Comparison of ENCODE assay signal across 11 cellular contexts in the genomic region with DNA sequence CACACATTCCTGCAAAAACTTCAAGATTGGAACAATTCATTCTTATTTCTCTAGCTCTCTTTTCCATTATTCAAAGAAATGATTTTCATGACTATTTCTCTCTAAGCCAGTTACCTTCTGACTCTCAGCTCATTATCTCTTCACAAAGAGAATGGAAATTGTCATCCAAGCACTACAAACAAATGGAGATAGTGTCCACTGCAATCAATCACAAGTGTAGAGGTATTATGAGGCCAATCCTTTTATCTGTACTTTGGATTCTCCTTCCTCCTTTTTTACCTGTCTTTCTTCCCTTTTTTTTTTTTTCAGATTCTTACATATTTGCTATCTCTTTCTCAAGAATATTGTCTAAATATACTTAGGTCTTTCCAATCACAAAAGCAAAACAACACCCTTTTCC.
"Had no signal": no experiment of that assay in that cellular context is flagged by ENCODE, and none has a peak within 500 bp of the region (broad histone marks: within the 10 kb centered on the region; RNA-seq: fewer than 3 reads in every experiment).

No MANE protein-coding gene starts in this region.

- DNase-seq: GM23248, GOT3, H7, H9, HCEC 1CT, HFFc6 had no signal

- H3K9me3 ChIP-seq: HAP-1 had no signal

- H2AFZ ChIP-seq: GM23248, GM23338 had no signal

- FAIRE-seq: H1, H54 had no signal

- H3K27ac ChIP-seq: GM23248 had no signal

- H3K36me3 ChIP-seq: HAP-1 had no signal

- H3K4me3 ChIP-seq: GM23248, GM23338, HAP-1 had no signal

- H3K4me2 ChIP-seq: GM23338 had no signal

- ATAC-seq: GM23338, HCT116 had no signal

- H3K4me1 ChIP-seq: HAP-1 had no signal

- H3K9ac ChIP-seq: GM23248 had no signal
